ENCODE assay signal across 8 cellular contexts in the genomic region with DNA sequence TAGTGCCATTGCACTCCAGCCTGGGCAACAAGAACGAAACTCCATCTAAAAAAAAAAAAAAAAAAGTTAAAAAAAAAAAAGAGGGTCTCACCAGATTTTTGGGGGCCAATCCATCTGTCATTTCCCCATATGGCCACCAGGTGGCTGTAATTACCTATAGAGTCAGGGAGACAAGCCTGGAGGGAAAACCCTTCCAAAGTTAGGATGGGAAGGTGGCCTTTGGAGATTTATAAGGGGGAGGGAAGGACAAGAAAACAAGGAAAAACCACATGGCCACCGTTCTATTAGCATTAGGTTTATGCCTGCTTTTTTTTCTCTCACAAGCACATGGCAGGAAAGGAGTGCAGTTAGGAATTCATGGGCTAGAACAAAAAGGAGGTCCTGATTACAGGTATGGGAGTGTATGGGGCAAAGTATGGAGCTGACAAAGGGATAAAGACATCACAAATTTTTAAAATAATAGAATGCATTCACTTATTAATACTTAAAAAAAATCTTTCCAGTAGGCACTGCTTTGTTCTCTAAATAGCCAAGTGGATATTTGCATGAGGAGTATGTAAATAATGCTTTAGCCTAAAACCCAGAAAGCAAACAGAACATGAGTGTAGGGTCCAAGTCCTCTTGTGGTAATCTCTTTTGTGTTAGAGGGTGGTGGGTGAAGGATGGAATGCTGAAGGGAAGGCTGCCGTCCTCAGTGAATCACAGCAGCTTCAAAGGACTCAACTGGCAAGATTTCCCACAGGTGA. TPM values are rescaled to one million over a fixed set of nuclear protein-coding genes. Genes with fewer than 3 reads are reported as not detected.
A peak's percentile ranks its signal among the peaks of the same experiment; 100 is the strongest.
DNase-seq lines count a peak whose midpoint lies in the region; ATAC-seq, FAIRE-seq and TF ChIP-seq lines count a peak whose summit lies in the region.

No MANE protein-coding gene starts in this region.

- H3K27ac ChIP-seq in A549 (no peak overlapping the region), ascending aorta (no peak overlapping the region), tibial artery (no peak overlapping the region)

- 25% methylated on average over 3 of the region's 3 CpGs for WGBS in A549 (ENCODE audit: missing lambda C conversion rate)

- TF ChIP-seq POLR2A in A549 (IDR thresholded peaks at IDR 0.05; ENCODE audit: low read length) = no peak

- TF ChIP-seq RAD21 in A549 (conservative IDR thresholded peaks at IDR 0.05 in 1 of 2, IDR thresholded peaks at IDR 0.05 in 1 of 2) = peak; percentile 94 to 97

- ATAC-seq in A549 = no peak
- no peak for ATAC-seq in GM19452 (IDR thresholded peaks at IDR 0.05; ENCODE audit: unreplicated experiment)

- peak; percentile 65 to 66 for DNase-seq in A549 (ENCODE audit: low read depth in 1 of 2, low spot score in 1 of 2)
- DNase-seq in ELR (ENCODE audit: low read depth) = peak; percentile 77
- DNase-seq in NCI-H345 treated with DMSO at 0.1 percent for 48 hours (lab: John Stamatoyannopoulos, UW; ENCODE audit: unreplicated experiment) = peak; percentile 15
- no peak for DNase-seq in ascending aorta (ENCODE audit: low spot score in 2 of 2)
- DNase-seq in immature natural killer cell = peak; percentile 55 to 61 (median 58)
- no peak for DNase-seq in tibial artery
- no peak for DNase-seq in putamen (ENCODE audit: low spot score)

- FAIRE-seq in A549 (lab: Jason Lieb, UNC) = no peak

- H3K9me3 Mint-ChIP-seq in immature natural killer cell = no peaks in the 10 kb centered on the region

- H3K4me3 ChIP-seq in A549 (no peak overlapping the region), ascending aorta (no peak overlapping the region), tibial artery (no peak overlapping the region)

- H3K27ac Mint-ChIP-seq in immature natural killer cell = peak overlapping the region in 1 of 6 donors; percentile 73

- H3K4me2 ChIP-seq in A549 = no peak overlapping the region

- intact Hi-C loops in ascending aorta (cut with DNase I) (loop anchor here (1.0 to 2.0 kb wide), 2 partner anchors 26 to 127 kb away; a partner anchor contains a TSS), tibial artery (cut with DNase I; ENCODE audit: low total_unique reads) (loop anchor here (5.0 kb wide), 2 partner anchors 34 to 124 kb away; no protein-coding TSS in a partner anchor)

- CTCF ChIA-PET in A549 (lab: Yijun Ruan, JAX) = interaction anchor here (0.5 to 14.5 kb wide), 52 partner anchors 11 to 451 kb away, joined by 3 to 339 read pairs (median 5); a partner anchor contains a TSS

- TF ChIP-seq EP300 in A549 (IDR thresholded peaks at IDR 0.05) = no peak

- no peaks in the 10 kb centered on the region for H3K27me3 ChIP-seq in ascending aorta
- H3K27me3 ChIP-seq in tibial artery = no peaks in the 10 kb centered on the region

- H3K9me3 ChIP-seq in A549 (0 out of 3 replicates have a peak, but pooled peaks cover 2% of the 10 kb centered on the region), ascending aorta (no peaks in the 10 kb centered on the region), tibial artery (no peaks in the 10 kb centered on the region)

- peaks cover 0 to 9% (median 8%) of the 10 kb centered on the region in 3 donors for H3K36me3 Mint-ChIP-seq in immature natural killer cell

- TF ChIP-seq CTCF in A549 (IDR thresholded peaks at IDR 0.05) (peak; percentile 96), ascending aorta (IDR thresholded peaks at IDR 0.05) (peak; percentile 76 to 83 (median 76)), tibial artery (IDR thresholded peaks at IDR 0.05) (peak; percentile 69 to 86)

- H3K27me3 Mint-ChIP-seq in immature natural killer cell (ENCODE audit: low read depth in 3 of 3) = peaks cover 0 to 5% (median 2%) of the 10 kb centered on the region in 3 donors

- H3K4me1 ChIP-seq in A549 (peaks cover 15% of the 10 kb centered on the region), ascending aorta (peaks cover 0 to 10% of the 10 kb centered on the region in 2 donors), tibial artery (peaks cover 0 to 16% (median 12%) of the 10 kb centered on the region in 4 donors)

- peaks cover 18 to 21% of the 10 kb centered on the region in 2 donors for H3K4me1 Mint-ChIP-seq in immature natural killer cell

- H3K4me3 Mint-ChIP-seq in immature natural killer cell = no peak overlapping the region

- no peaks in the 10 kb centered on the region for H3K36me3 ChIP-seq in ascending aorta
- H3K36me3 ChIP-seq in tibial artery = peaks cover 0 to 9% (median 0%) of the 10 kb centered on the region in 3 donors

- POLR2A ChIA-PET in A549 (lab: Yijun Ruan, JAX) = no interaction called here

TF ChIP-seq in A549, 52 proteins besides CTCF, POLR2A, EP300 and RAD21:
- TF ChIP-seq SMC3 (IDR thresholded peaks at IDR 0.05) = peak; percentile 97
- no peak for TF ChIP-seq TP53 (CRISPR knock-in tag; IDR thresholded peaks at IDR 0.05)
- TF ChIP-seq SREBF2 (IDR thresholded peaks at IDR 0.05) = no peak
- TF ChIP-seq, protein P1, sequence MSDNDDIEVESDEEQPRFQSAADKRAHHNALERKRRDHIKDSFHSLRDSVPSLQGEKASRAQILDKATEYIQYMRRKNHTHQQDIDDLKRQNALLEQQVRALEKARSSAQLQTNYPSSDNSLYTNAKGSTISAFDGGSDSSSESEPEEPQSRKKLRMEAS (IDR thresholded peaks at IDR 0.05) = 0 out of 2 replicates have a peak, but pooled peaks have one; percentile 24
- TF ChIP-seq, protein P2, sequence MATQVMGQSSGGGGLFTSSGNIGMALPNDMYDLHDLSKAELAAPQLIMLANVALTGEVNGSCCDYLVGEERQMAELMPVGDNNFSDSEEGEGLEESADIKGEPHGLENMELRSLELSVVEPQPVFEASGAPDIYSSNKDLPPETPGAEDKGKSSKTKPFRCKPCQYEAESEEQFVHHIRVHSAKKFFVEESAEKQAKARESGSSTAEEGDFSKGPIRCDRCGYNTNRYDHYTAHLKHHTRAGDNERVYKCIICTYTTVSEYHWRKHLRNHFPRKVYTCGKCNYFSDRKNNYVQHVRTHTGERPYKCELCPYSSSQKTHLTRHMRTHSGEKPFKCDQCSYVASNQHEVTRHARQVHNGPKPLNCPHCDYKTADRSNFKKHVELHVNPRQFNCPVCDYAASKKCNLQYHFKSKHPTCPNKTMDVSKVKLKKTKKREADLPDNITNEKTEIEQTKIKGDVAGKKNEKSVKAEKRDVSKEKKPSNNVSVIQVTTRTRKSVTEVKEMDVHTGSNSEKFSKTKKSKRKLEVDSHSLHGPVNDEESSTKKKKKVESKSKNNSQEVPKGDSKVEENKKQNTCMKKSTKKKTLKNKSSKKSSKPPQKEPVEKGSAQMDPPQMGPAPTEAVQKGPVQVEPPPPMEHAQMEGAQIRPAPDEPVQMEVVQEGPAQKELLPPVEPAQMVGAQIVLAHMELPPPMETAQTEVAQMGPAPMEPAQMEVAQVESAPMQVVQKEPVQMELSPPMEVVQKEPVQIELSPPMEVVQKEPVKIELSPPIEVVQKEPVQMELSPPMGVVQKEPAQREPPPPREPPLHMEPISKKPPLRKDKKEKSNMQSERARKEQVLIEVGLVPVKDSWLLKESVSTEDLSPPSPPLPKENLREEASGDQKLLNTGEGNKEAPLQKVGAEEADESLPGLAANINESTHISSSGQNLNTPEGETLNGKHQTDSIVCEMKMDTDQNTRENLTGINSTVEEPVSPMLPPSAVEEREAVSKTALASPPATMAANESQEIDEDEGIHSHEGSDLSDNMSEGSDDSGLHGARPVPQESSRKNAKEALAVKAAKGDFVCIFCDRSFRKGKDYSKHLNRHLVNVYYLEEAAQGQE (IDR thresholded peaks at IDR 0.05) = no peak
- TF ChIP-seq CBX8 (IDR thresholded peaks at IDR 0.05) = no peak
- no peak for TF ChIP-seq FOXS1 (CRISPR knock-in tag; IDR thresholded peaks at IDR 0.05)

RNA-seq across cellular contexts. Expression of a gene that starts 5.1 kb away (rescaled TPM):
- polyA plus RNA-seq in A549 (2011; rRNA removed) (17.7 and 20.4 TPM in 2 replicates), A549 (2017; fragmentation: RNase III; extraction: RNeasy Plus Mini Kit Qiagen cat#74134 plus additional on column Dnase treatment) (26.4 to 28.2 TPM (median 28.1 TPM) in 3 replicates), immature natural killer cell (1 to 10 TPM in 2 of 3 donors, not detected in 1; 2.9 to 3.7 TPM)
- 15.8 and 19.3 TPM in 2 replicates for polyA plus RNA-seq in A549 (2012; cell fraction: cytosol; rRNA removed)
- 16.0 and 16.3 TPM in 2 replicates for polyA plus RNA-seq in A549 (2012; cell fraction: nucleus; rRNA removed)
- 10.9 and 13.0 TPM in 2 replicates for polyA minus RNA-seq in A549 (2011; rRNA and poly(A)+ RNA removed)
- 0.21 TPM for total RNA-seq in ascending aorta

RNA-seq across cellular contexts. Expression of a gene that starts 5.5 kb away (rescaled TPM):
- 98.9 and 102 TPM in 2 replicates for polyA plus RNA-seq in A549 (2011; rRNA removed)
- polyA plus RNA-seq in A549 (2012; cell fraction: cytosol; rRNA removed) = 518 TPM in 2 replicates
- 332 and 388 TPM in 2 replicates for polyA plus RNA-seq in A549 (2012; cell fraction: nucleus; rRNA removed)
- 268 to 287 TPM (median 275 TPM) in 3 replicates for polyA plus RNA-seq in A549 (2017; fragmentation: RNase III; extraction: RNeasy Plus Mini Kit Qiagen cat#74134 plus additional on column Dnase treatment)
- 18.6 and 32.8 TPM in 2 replicates for polyA minus RNA-seq in A549 (2011; rRNA and poly(A)+ RNA removed)
- 59.0 TPM for total RNA-seq in ascending aorta
- 100 to 1,000 TPM; 131 to 346 (median 177) TPM for polyA plus RNA-seq in immature natural killer cell

RNA-seq across cellular contexts. Expression of a gene that starts 8.0 kb away (rescaled TPM):
- 0.48 and 0.57 TPM in 2 replicates for polyA plus RNA-seq in A549 (2011; rRNA removed)
- polyA plus RNA-seq in A549 (2012; cell fraction: cytosol; rRNA removed) = 0.29 and 0.44 TPM in 2 replicates
- 11.6 and 16.8 TPM in 2 replicates for polyA plus RNA-seq in A549 (2012; cell fraction: nucleus; rRNA removed)
- 0.17 to 0.73 TPM (median 0.33 TPM) in 3 replicates for polyA plus RNA-seq in A549 (2017; fragmentation: RNase III; extraction: RNeasy Plus Mini Kit Qiagen cat#74134 plus additional on column Dnase treatment)
- 0.54 TPM in 1 of 2 replicates, not detected in the other for polyA minus RNA-seq in A549 (2011; rRNA and poly(A)+ RNA removed)
- total RNA-seq in ascending aorta = 223 TPM
- polyA plus RNA-seq in immature natural killer cell = not detected

RNA-seq across cellular contexts. Expression of a gene that starts 25.7 kb away (rescaled TPM):
- polyA plus RNA-seq in A549 (2011; rRNA removed) (56.3 and 69.7 TPM in 2 replicates), A549 (2017; fragmentation: RNase III; extraction: RNeasy Plus Mini Kit Qiagen cat#74134 plus additional on column Dnase treatment) (88.0 to 113 TPM (median 111 TPM) in 3 replicates), immature natural killer cell (10 to 100 TPM in 1 of 3 donors, 1 to 10 TPM in 1, under 1 TPM in 1; 0.72 to 19.6 (median 3.5) TPM)
- 65.2 and 89.0 TPM in 2 replicates for polyA plus RNA-seq in A549 (2012; cell fraction: cytosol; rRNA removed)
- 224 and 249 TPM in 2 replicates for polyA plus RNA-seq in A549 (2012; cell fraction: nucleus; rRNA removed)
- polyA minus RNA-seq in A549 (2011; rRNA and poly(A)+ RNA removed) = 139 and 156 TPM in 2 replicates
- total RNA-seq in ascending aorta = 102 TPM

RNA-seq across cellular contexts. Expression of a gene that starts 28.8 kb away (rescaled TPM):
- polyA plus RNA-seq in A549 (2011; rRNA removed) (1.3 and 3.3 TPM in 2 replicates), A549 (2017; fragmentation: RNase III; extraction: RNeasy Plus Mini Kit Qiagen cat#74134 plus additional on column Dnase treatment) (7.6 to 10.2 TPM (median 8.8 TPM) in 3 replicates), immature natural killer cell (under 1 TPM in 2 of 3 donors, not detected in 1; 0.03 to 0.40 TPM)
- polyA plus RNA-seq in A549 (2012; cell fraction: cytosol; rRNA removed) = 1.8 and 2.7 TPM in 2 replicates
- 9.4 and 11.6 TPM in 2 replicates for polyA plus RNA-seq in A549 (2012; cell fraction: nucleus; rRNA removed)
- polyA minus RNA-seq in A549 (2011; rRNA and poly(A)+ RNA removed) = 10.8 and 14.7 TPM in 2 replicates
- 20.0 TPM for total RNA-seq in ascending aorta

Comparison
In these comparisons a context has a peak if more than half of its experiments do, and no peak if none do; other contexts are left out.
1. DNase-seq: peak in A549 (2 of 2), ELR (single experiment), NCI-H345 treated with DMSO at 0.1 percent for 48 hours (single experiment) and immature natural killer cell (3 of 3); none in ascending aorta (0 of 2), tibial artery (0 of 2) and putamen (single experiment).
2. Peak in every context shown above with its lines, with median percentiles within 50 percentile points of each other: CTCF ChIP-seq.